17 cellular contexts compared by ENCODE assay signal in genomic region chr2:201730651-201731280, GRCh38. TPM values are rescaled to one million over a fixed set of nuclear protein-coding genes. Genes with fewer than 3 reads are reported as not detected.
"Had no signal": no experiment of that assay in that cellular context is flagged by ENCODE, and none has a peak within 500 bp of the region (broad histone marks: within the 10 kb centered on the region; RNA-seq: fewer than 3 reads in every experiment).

No MANE protein-coding gene starts in this region.

- ATAC-seq: heart right ventricle had no signal

- H3K4me3 Mint-ChIP-seq: activated CD4-positive, alpha-beta T cell treated with anti-CD3 and anti-CD28 coated beads, Interleukin-2, amount 10 ng/mL, durations not matched to agents 24 days and 14 days; dendritic cell treated with granulocyte-macrophage colony-stimulating factor and Interleukin-4, amounts not matched to agents 40 ng/mL and 50 ng/mL, for 4 days; nephron had no signal

- H3K9me3 Mint-ChIP-seq: activated CD4-positive, alpha-beta T cell treated with anti-CD3 and anti-CD28 coated beads, Interleukin-2, amount 10 ng/mL, durations not matched to agents 24 days and 14 days; dendritic cell treated with granulocyte-macrophage colony-stimulating factor and Interleukin-4, amounts not matched to agents 40 ng/mL and 50 ng/mL, for 4 days had no signal

- H3K27ac Mint-ChIP-seq: activated CD4-positive, alpha-beta T cell treated with anti-CD3 and anti-CD28 coated beads, Interleukin-2, amount 10 ng/mL, durations not matched to agents 24 days and 14 days; dendritic cell treated with granulocyte-macrophage colony-stimulating factor and Interleukin-4, amounts not matched to agents 40 ng/mL and 50 ng/mL, for 4 days; nephron had no signal

- H3K27me3 Mint-ChIP-seq: activated CD4-positive, alpha-beta T cell treated with anti-CD3 and anti-CD28 coated beads, Interleukin-2, amount 10 ng/mL, durations not matched to agents 24 days and 14 days; dendritic cell treated with granulocyte-macrophage colony-stimulating factor and Interleukin-4, amounts not matched to agents 40 ng/mL and 50 ng/mL, for 4 days had no signal

- H3K4me1 Mint-ChIP-seq: activated CD4-positive, alpha-beta T cell treated with anti-CD3 and anti-CD28 coated beads, Interleukin-2, amount 10 ng/mL, durations not matched to agents 24 days and 14 days; nephron had no signal

- DNase-seq: activated CD4-positive, alpha-beta T cell treated with anti-CD3 and anti-CD28 coated beads, Interleukin-2, amount 10 ng/mL, durations not matched to agents 24 days and 14 days; effector CD8-positive, alpha-beta T cell; heart right ventricle; left ventricle myocardium inferior; mammary epithelial cell; midbrain; nucleus accumbens; posterior cingulate gyrus; sigmoid colon; stomach; trophoblast cell had no signal

RNA-seq across cellular contexts. Expression of gene MPP4, which starts 32.3 kb away (rescaled TPM):
- total RNA-seq: activated CD4-positive, alpha-beta T cell treated with anti-CD3 and anti-CD28 coated beads, Interleukin-2, amount 10 ng/mL, durations not matched to agents 24 days and 14 days; bronchial epithelial cell; kidney epithelial cell; left ventricle myocardium inferior; renal cortical epithelial cell; T-helper 2 cell treated with Interferon-gamma antibody and Interleukin-4, amounts not matched to agents 100 ng/mL and 5 ng/mL, for 36 hours had no signal
